In the genomic region with DNA sequence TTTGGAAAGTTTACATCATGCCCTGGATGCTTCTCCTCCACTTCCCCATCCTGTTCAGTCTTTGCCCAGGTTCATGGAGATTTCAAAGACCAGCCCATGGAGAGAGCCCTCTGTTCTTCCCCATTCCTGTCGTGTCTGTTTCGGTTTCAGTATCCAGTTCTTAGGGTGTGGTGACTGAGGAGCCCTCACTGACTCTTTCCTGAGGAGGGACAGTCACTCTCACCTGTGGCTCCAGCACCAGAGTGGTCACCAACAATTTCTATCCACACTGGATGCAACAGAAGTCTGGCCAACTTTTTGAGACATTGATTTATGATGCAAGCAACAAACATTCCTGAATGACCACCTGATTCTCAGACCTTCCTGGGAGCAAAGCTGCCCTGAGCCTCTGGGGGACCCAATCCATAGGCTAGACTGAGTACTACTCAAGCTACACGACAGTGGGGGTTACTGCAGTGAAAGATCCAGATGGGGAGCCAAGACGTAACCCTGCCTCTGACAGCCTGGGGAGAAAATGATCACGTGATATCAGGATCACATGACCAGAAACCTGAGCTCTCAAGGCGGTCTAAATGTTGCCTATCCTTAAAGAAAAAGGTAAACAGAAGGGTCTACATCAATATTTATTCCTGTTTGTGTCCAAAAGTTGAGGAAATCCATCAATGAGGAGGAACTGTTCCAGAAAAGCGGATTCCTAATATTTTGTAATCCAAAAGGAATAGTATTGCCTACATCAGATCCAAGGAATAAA, we compare ENCODE assay signal across 1 cellular context.
A peak's percentile ranks its signal among the peaks of the same experiment; 100 is the strongest.
TF ChIP-seq lines count a peak whose summit lies in the region.

No MANE protein-coding gene starts in this region.

TF ChIP-seq in IMR-90, 13 proteins besides CTCF, POLR2A, EP300 and RAD21 (continued from another document):
- TF ChIP-seq, protein P1, sequence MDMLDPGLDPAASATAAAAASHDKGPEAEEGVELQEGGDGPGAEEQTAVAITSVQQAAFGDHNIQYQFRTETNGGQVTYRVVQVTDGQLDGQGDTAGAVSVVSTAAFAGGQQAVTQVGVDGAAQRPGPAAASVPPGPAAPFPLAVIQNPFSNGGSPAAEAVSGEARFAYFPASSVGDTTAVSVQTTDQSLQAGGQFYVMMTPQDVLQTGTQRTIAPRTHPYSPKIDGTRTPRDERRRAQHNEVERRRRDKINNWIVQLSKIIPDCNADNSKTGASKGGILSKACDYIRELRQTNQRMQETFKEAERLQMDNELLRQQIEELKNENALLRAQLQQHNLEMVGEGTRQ (IDR thresholded peaks at IDR 0.05; ENCODE audit: low read depth, low read length): peak; percentile 94
TF ChIP-seq in IMR-90: peak in this region for 1.
